Comparison of ENCODE assay signal across 8 cellular contexts in the genomic region with DNA sequence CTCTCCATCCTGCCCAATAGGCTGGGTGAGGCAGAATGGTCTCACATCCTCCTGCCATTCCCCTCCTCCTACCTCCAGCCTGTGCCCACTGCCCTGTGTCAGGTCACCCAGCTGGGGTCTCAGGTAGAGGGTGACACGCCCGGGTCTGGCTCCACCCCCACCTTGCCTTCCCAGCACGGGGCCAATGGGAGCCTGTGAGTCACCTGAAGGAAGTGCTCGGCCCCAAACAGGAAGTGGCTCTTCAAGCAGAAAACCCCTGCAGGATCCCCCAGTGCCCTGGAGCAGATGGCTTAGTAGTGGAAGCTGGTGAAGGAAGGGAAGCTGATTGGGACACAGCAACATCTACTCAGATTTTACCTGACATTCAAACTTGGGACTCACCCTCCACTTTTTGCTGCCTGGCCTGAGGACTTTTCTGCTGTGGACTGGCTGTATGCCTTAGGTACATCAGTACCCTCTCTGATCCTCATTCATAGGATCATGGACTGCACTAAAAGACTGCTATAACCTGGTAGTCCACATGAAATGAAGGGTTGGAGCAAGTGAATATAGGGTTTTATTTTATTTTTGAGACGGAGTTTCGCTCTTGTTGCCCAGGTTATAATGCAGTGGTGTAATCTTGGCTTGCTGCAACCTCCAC. TPM values are rescaled to one million over a fixed set of nuclear protein-coding genes. Genes with fewer than 3 reads are reported as not detected.
DNase-seq lines count a peak whose midpoint lies in the region; ATAC-seq, FAIRE-seq and TF ChIP-seq lines count a peak whose summit lies in the region.

No MANE protein-coding gene starts in this region.

- H3K36me3 ChIP-seq in DND-41 (ENCODE audit: insufficient read depth, low read length) (no peaks in the 10 kb centered on the region), GM12878 (ENCODE audit: control insufficient read depth in 2 of 2, insufficient read depth in 2 of 2, low read length in 1 of 2) (no peaks in the 10 kb centered on the region), colonic mucosa (no peaks in the 10 kb centered on the region)

- H2AFZ ChIP-seq in DND-41 (ENCODE audit: low read depth, low read length) (no peak overlapping the region), GM12878 (ENCODE audit: control insufficient read depth, low read depth, low read length) (peak overlapping the region; percentile 80)

- in situ Hi-C loops in GM12878 (cut with MboI), result no loop called here

- peak overlapping the region; percentile 59 for H3K4me3 Mint-ChIP-seq in T-helper 2 cell treated with Interferon-gamma antibody and Interleukin-4, amounts not matched to agents 5 μg/mL and 100 μg/mL, for 36 hours

- POLR2A ChIA-PET in GM12878 (lab: Charles Lee), result interaction anchor here (0.8 kb wide), 2 partner anchors 17 to 30 kb away, joined by 3 to 4 read pairs; no protein-coding TSS in a partner anchor

- no peak for FAIRE-seq in GM12878 (lab: Jason Lieb, UNC)

- H3K79me2 ChIP-seq in DND-41 (ENCODE audit: insufficient read depth, low read length) (no peaks in the 10 kb centered on the region), GM12878 (ENCODE audit: control insufficient read depth, insufficient read depth, low read length) (no peaks in the 10 kb centered on the region)

- no peak for TF ChIP-seq RAD21 in GM12878 (IDR thresholded peaks at IDR 0.05; ENCODE audit: insufficient read depth, low read depth, low read length)

- H3K27ac ChIP-seq in DND-41 (ENCODE audit: low read length) (no peak overlapping the region), GM12878 (ENCODE audit: control insufficient read depth, insufficient read depth) (peak overlapping the region; percentile 30), colonic mucosa (no peak overlapping the region)

- peaks cover 16% of the 10 kb centered on the region for H3K4me1 Mint-ChIP-seq in T-helper 2 cell treated with Interferon-gamma antibody and Interleukin-4, amounts not matched to agents 5 μg/mL and 100 μg/mL, for 36 hours (ENCODE audit: low read depth)

- no peak overlapping the region for H3K4me2 ChIP-seq in DND-41 (ENCODE audit: insufficient read depth, low read length)
- peak overlapping the region; percentile 71 for H3K4me2 ChIP-seq in GM12878 (ENCODE audit: control insufficient read depth, insufficient read depth)

- H3K36me3 Mint-ChIP-seq in T-helper 2 cell treated with Interferon-gamma antibody and Interleukin-4, amounts not matched to agents 5 μg/mL and 100 μg/mL, for 36 hours (ENCODE audit: low read depth), result peaks cover 2% of the 10 kb centered on the region

- H3K9me3 Mint-ChIP-seq in T-helper 2 cell treated with Interferon-gamma antibody and Interleukin-4, amounts not matched to agents 5 μg/mL and 100 μg/mL, for 36 hours, result no peaks in the 10 kb centered on the region

- H3K9ac ChIP-seq in DND-41 (ENCODE audit: low read depth, low read length) (no peak overlapping the region), GM12878 (ENCODE audit: control insufficient read depth, insufficient read depth, low read length) (no peak overlapping the region), colonic mucosa (ENCODE audit: low read depth in 2 of 2, low read length in 2 of 2) (no peak overlapping the region)

- H3K4me3 ChIP-seq in DND-41 (ENCODE audit: low read depth in 1 of 2, low read length in 2 of 2) (no peak overlapping the region), GM12878 (no peak overlapping the region), colonic mucosa (no peak overlapping the region)

- RAD21 ChIA-PET in GM12878 (lab: Charles Lee; ENCODE audit: unreplicated experiment), result interaction anchor here (0.6 to 0.9 kb wide), 2 partner anchors 48 to 174 kb away, joined by 3 read pairs; no protein-coding TSS in a partner anchor

- intact Hi-C loops in GM12878 (cut with micrococcal nuclease; ENCODE audit: unreplicated experiment) (no loop called here), colonic mucosa (cut with DNase I) (no loop called here)

- peak overlapping the region; percentile 67 for H3K27ac Mint-ChIP-seq in T-helper 2 cell treated with Interferon-gamma antibody and Interleukin-4, amounts not matched to agents 5 μg/mL and 100 μg/mL, for 36 hours

- H3K4me1 ChIP-seq in DND-41 (ENCODE audit: insufficient read depth, low read length) (peaks cover 8% of the 10 kb centered on the region; the same call in 1 of the 2 replicates), GM12878 (ENCODE audit: control insufficient read depth, insufficient read depth, low read length) (peaks cover 8% of the 10 kb centered on the region), colonic mucosa (no peaks in the 10 kb centered on the region)

- TF ChIP-seq CTCF in DND-41 (IDR thresholded peaks at IDR 0.05; ENCODE audit: borderline replicate concordance, extremely low read depth, low read length, poor library complexity, severe bottlenecking) (no peak), GM12878 (IDR thresholded peaks at IDR 0.05 in 2 of 3, conservative IDR thresholded peaks at IDR 0.05 in 1 of 3; ENCODE audit: control insufficient read depth in 2 of 3, extremely low read depth in 1 of 3, insufficient read depth in 1 of 3, low read depth in 3 of 3, low read length in 3 of 3) (no peak), colonic mucosa (IDR thresholded peaks at IDR 0.05) (no peak)

- SMC1A ChIA-PET in GM12878 (lab: Charles Lee; ENCODE audit: uncharacterized antibody, unreplicated experiment), result no interaction called here

- H3K27me3 ChIP-seq in DND-41 (ENCODE audit: insufficient read depth, low read length, poor library complexity) (no peaks in the 10 kb centered on the region), GM12878 (replicated peaks in 1 of 2; ENCODE audit: control insufficient read depth in 2 of 2, insufficient read depth in 2 of 2, low read length in 1 of 2) (no peaks in the 10 kb centered on the region), colonic mucosa (no peaks in the 10 kb centered on the region)

- 36% methylated on average over 6 of the region's 6 CpGs for WGBS in GM12878 (ENCODE audit: insufficient coverage, insufficient replicate concordance, low lambda C conversion rate, missing lambda C conversion rate)

- H4K20me1 ChIP-seq in DND-41 (ENCODE audit: insufficient read depth, low read length), result no peaks in the 10 kb centered on the region
- no peaks in the 10 kb centered on the region for H4K20me1 ChIP-seq in GM12878 (ENCODE audit: control insufficient read depth, insufficient read depth)

- DNase-seq in DND-41 (peak; percentile 48), GM12878 (ENCODE audit: low read depth, low spot score) (no peak), colonic mucosa (no peak)
- peak; percentile 44 for DNase-seq in T-helper 2 cell treated with Interferon-gamma antibody and Interleukin-4, amounts not matched to agents 5 μg/mL and 100 μg/mL, for 36 hours (ENCODE audit: low spot score)
- peak; percentile 25 to 53 (median 36) for DNase-seq in stimulated activated CD4-positive, alpha-beta T cell treated with anti-CD3 and anti-CD28 coated beads, TNF-alpha, amount 100 ng/mL, for 48 hours (ENCODE audit: low read depth in 3 of 3)

- no peaks in the 10 kb centered on the region for H3K27me3 Mint-ChIP-seq in T-helper 2 cell treated with Interferon-gamma antibody and Interleukin-4, amounts not matched to agents 5 μg/mL and 100 μg/mL, for 36 hours (ENCODE audit: low read depth)

- CTCF ChIA-PET in GM12878 (lab: Yijun Ruan, JAX), result interaction anchor here (0.8 to 1.5 kb wide), 3 partner anchors 39 to 107 kb away, joined by 3 to 4 read pairs (median 4); no protein-coding TSS in a partner anchor

- TF ChIP-seq POLR2A in GM12878 (IDR thresholded peaks at IDR 0.05; ENCODE audit: low read depth, low read length), result peak; percentile 23; the same call in 1 of the 2 replicates

- TF ChIP-seq EP300 in GM12878 (IDR thresholded peaks at IDR 0.05; ENCODE audit: borderline replicate concordance in 1 of 2, control insufficient read depth in 1 of 2, low read depth in 2 of 2, low read length in 2 of 2), result no peak

- ATAC-seq in DND-41 (ENCODE audit: insufficient read depth, low read depth), result peak; percentile 91
- ATAC-seq in HG02981 (IDR thresholded peaks at IDR 0.05; ENCODE audit: unreplicated experiment), result peak; percentile 65
- peak; percentile 95 for ATAC-seq in GM12878
- ATAC-seq in HG03196 (IDR thresholded peaks at IDR 0.05; ENCODE audit: unreplicated experiment), result no peak
- ATAC-seq in HG03571 (IDR thresholded peaks at IDR 0.05; ENCODE audit: unreplicated experiment), result no peak

- H3K9me3 ChIP-seq in DND-41 (ENCODE audit: insufficient read depth, low read length, severe bottlenecking) (no peaks in the 10 kb centered on the region), GM12878 (replicated peaks; ENCODE audit: control insufficient read depth, insufficient read depth, low read length) (no peaks in the 10 kb centered on the region), colonic mucosa (no peaks in the 10 kb centered on the region)

- BruUV-seq in GM12878 (replicated peaks; lab: Mats Ljungman, UMichigan), result no TSS peak

RNA-seq across cellular contexts. Expression of gene GDPD5, which starts 33.4 kb away (rescaled TPM):
- 50.1 and 57.7 TPM in 2 replicates for total RNA-seq in GM12878 (2013; cell fraction: nucleolus; rRNA removed)
- total RNA-seq in GM12878 (2014; rRNA removed) (12.3 and 13.7 TPM in 2 replicates), GM12878 (2014; rRNA removed; fragmentation: Illumina TruSeq; extraction: Trizol) (6.2 and 6.3 TPM in 2 replicates), GM12878 (2021) (22.9 and 30.0 TPM in 2 replicates), colonic mucosa (1 to 10 TPM; 2.6 to 4.1 TPM)
- 3.3 TPM for polyA plus RNA-seq in GM12878 (2011; ENCODE audit: low read depth)
- polyA plus RNA-seq in GM12878 (2011; rRNA removed) (3.5 and 8.0 TPM in 2 replicates), GM12878 (2014; fragmentation: Illumina TruSeq; extraction: Trizol) (2.5 and 7.3 TPM in 2 replicates), GM12878 (2014; fragmentation: Nextera tagmentation; extraction: Ambion mirVana) (under 1 TPM; 0.10 to 0.80 TPM), GM12878 (2014; rRNA removed) (20.2 and 21.9 TPM in 2 replicates), GM12878 (2016; fragmentation: Nextera tagmentation; extraction: Ambion mirVana) (1 to 10 TPM; 1.9 to 4.2 TPM)
- polyA plus RNA-seq in GM12878 (2011; cell fraction: cytosol; rRNA removed), result 6.5 and 7.7 TPM in 2 replicates
- polyA plus RNA-seq in GM12878 (2011; cell fraction: nucleus; rRNA removed), result 76.3 and 76.9 TPM in 2 replicates
- 8.5 and 11.5 TPM in 2 replicates for polyA plus RNA-seq in GM12878 (2012)
- 6.4 and 13.3 TPM in 2 replicates for polyA minus RNA-seq in GM12878 (2011; rRNA and poly(A)+ RNA removed)
- polyA minus RNA-seq in GM12878 (2011; cell fraction: cytosol; rRNA and poly(A)+ RNA removed), result 5.7 and 9.9 TPM in 2 replicates
- 12.2 and 21.5 TPM in 2 replicates for polyA minus RNA-seq in GM12878 (2011; cell fraction: nucleus; rRNA and poly(A)+ RNA removed)

RNA-seq across cellular contexts. Expression of gene KLHL35, which starts 59.3 kb away (rescaled TPM):
- total RNA-seq in GM12878 (2013; cell fraction: nucleolus; rRNA removed), result not detected in 2 replicates
- total RNA-seq in GM12878 (2014; rRNA removed) (0.34 and 0.49 TPM in 2 replicates), GM12878 (2014; rRNA removed; fragmentation: Illumina TruSeq; extraction: Trizol) (not detected in 2 replicates), GM12878 (2021) (0.13 and 0.21 TPM in 2 replicates), colonic mucosa (under 1 TPM; 0.50 to 0.67 TPM)
- 0.09 TPM for polyA plus RNA-seq in GM12878 (2011; ENCODE audit: low read depth)
- polyA plus RNA-seq in GM12878 (2011; rRNA removed) (0.15 TPM in 1 of 2 replicates, not detected in the other), GM12878 (2014; fragmentation: Illumina TruSeq; extraction: Trizol) (0.09 TPM in 1 of 2 replicates, not detected in the other), GM12878 (2014; fragmentation: Nextera tagmentation; extraction: Ambion mirVana) (under 1 TPM; 0.04 to 0.06 TPM), GM12878 (2014; rRNA removed) (0.15 and 0.28 TPM in 2 replicates), GM12878 (2016; fragmentation: Nextera tagmentation; extraction: Ambion mirVana) (under 1 TPM; 0.09 to 0.33 TPM)
- polyA plus RNA-seq in GM12878 (2011; cell fraction: cytosol; rRNA removed), result not detected in 2 replicates
- 0.07 and 0.18 TPM in 2 replicates for polyA plus RNA-seq in GM12878 (2011; cell fraction: nucleus; rRNA removed)
- 0.49 and 0.55 TPM in 2 replicates for polyA plus RNA-seq in GM12878 (2012)
- not detected in 2 replicates for polyA minus RNA-seq in GM12878 (2011; rRNA and poly(A)+ RNA removed)
- polyA minus RNA-seq in GM12878 (2011; cell fraction: cytosol; rRNA and poly(A)+ RNA removed), result 0.52 TPM in 1 of 2 replicates, not detected in the other
- polyA minus RNA-seq in GM12878 (2011; cell fraction: nucleus; rRNA and poly(A)+ RNA removed), result 0.19 TPM in 1 of 2 replicates, not detected in the other

Comparison
In these comparisons a context has a peak if more than half of its experiments do, and no peak if none do; other contexts are left out.
1. ATAC-seq: peak in DND-41 (single experiment), HG02981 (single experiment) and GM12878 (single experiment); none in HG03196 (single experiment) and HG03571 (single experiment).
2. DNase-seq: peak in DND-41 (single experiment), T-helper 2 cell treated with Interferon-gamma antibody and Interleukin-4, amounts not matched to agents 5 μg/mL and 100 μg/mL, for 36 hours (single experiment) and stimulated activated CD4-positive, alpha-beta T cell treated with anti-CD3 and anti-CD28 coated beads, TNF-alpha, amount 100 ng/mL, for 48 hours (3 of 3); none in GM12878 (single experiment) and colonic mucosa (single experiment).